ENCODE assay signal across 25 cellular contexts in genomic region chr3:125080077-125080476, GRCh38.
"Had no signal": no experiment of that assay in that cellular context is flagged by ENCODE, and none has a peak within 500 bp of the region (broad histone marks: within the 10 kb centered on the region; RNA-seq: fewer than 3 reads in every experiment).

No MANE protein-coding gene starts in this region.

- H3K4me3 Mint-ChIP-seq: activated B cell treated with CpG ODN at 0.5 μM for 24 hours; activated CD8-positive, alpha-beta T cell treated with anti-CD3 and anti-CD28 coated beads for 36 hours; activated naive CD4-positive, alpha-beta T cell treated with anti-CD3 and anti-CD28 coated beads, Interleukin-2, amount 50 U/mL, for 24 hours; activated T-cell treated with anti-CD3 and anti-CD28 coated beads, Interleukin-2, amount 50 U/mL, for 4 hours; central memory CD8-positive, alpha-beta T cell; dendritic cell treated with granulocyte-macrophage colony-stimulating factor and Interleukin-4, amounts not matched to agents 40 ng/mL and 50 ng/mL, for 4 days; endodermal cell; mesothelial cell of epicardium; naive B cell; neural progenitor cell had no signal

- H3K9me3 ChIP-seq: right atrium auricular region, suprapubic skin, tibial artery had no signal

- ATAC-seq: activated CD8-positive, alpha-beta T cell treated with anti-CD3 and anti-CD28 coated beads for 36 hours; activated T-cell treated with anti-CD3 and anti-CD28 coated beads, Interleukin-2, amount 50 U/mL, for 4 hours; esophagus mucosa; left cardiac atrium had no signal

- H3K36me3 ChIP-seq: neural progenitor cell, right atrium auricular region, suprapubic skin, tibial artery had no signal

- H3K4me3 ChIP-seq: neural progenitor cell, right atrium auricular region, suprapubic skin, tibial artery had no signal

- DNase-seq: activated B cell treated with CpG ODN at 0.5 μM for 24 hours; activated CD4-positive, alpha-beta T cell treated with anti-CD3 and anti-CD28 coated beads, Interleukin-2, amount 50 U/mL, for 1 hour; activated CD8-positive, alpha-beta T cell treated with anti-CD3 and anti-CD28 coated beads for 36 hours; activated T-cell treated with anti-CD3 and anti-CD28 coated beads, Interleukin-2, amount 50 U/mL, for 4 hours; anterior cingulate cortex; endodermal cell; islet precursor cell; left cardiac atrium; naive B cell; occipital lobe; stimulated activated CD4-positive, alpha-beta T cell treated with anti-CD3 and anti-CD28 coated beads, Interleukin-15, amount 100 ng/mL, for 24 hours; stimulated activated CD4-positive, alpha-beta T cell treated with anti-CD3 and anti-CD28 coated beads, Interleukin-2, amount 100 ng/mL, for 24 hours; stimulated activated naive CD4-positive, alpha-beta T cell; tibial artery had no signal

- H3K4me1 Mint-ChIP-seq: mesothelial cell of epicardium had no signal

- H3K27ac ChIP-seq: foreskin keratinocyte, neural progenitor cell, right atrium auricular region, suprapubic skin, tibial artery had no signal

- FAIRE-seq: bronchial epithelial cell had no signal

- H3K4me2 ChIP-seq: neural progenitor cell had no signal

- H3K36me3 Mint-ChIP-seq: activated naive CD4-positive, alpha-beta T cell treated with anti-CD3 and anti-CD28 coated beads, Interleukin-2, amount 50 U/mL, for 24 hours; naive B cell had no signal

- H3K27me3 Mint-ChIP-seq: activated B cell treated with CpG ODN at 0.5 μM for 24 hours; activated naive CD4-positive, alpha-beta T cell treated with anti-CD3 and anti-CD28 coated beads, Interleukin-2, amount 50 U/mL, for 24 hours; central memory CD8-positive, alpha-beta T cell had no signal

- H3K9me3 Mint-ChIP-seq: activated B cell treated with CpG ODN at 0.5 μM for 24 hours; activated CD8-positive, alpha-beta T cell treated with anti-CD3 and anti-CD28 coated beads for 36 hours; activated naive CD4-positive, alpha-beta T cell treated with anti-CD3 and anti-CD28 coated beads, Interleukin-2, amount 50 U/mL, for 24 hours; activated T-cell treated with anti-CD3 and anti-CD28 coated beads, Interleukin-2, amount 50 U/mL, for 4 hours; activated T-helper 2 cell treated with anti-CD3 and anti-CD28 coated beads, Interferon-gamma antibody, Interleukin-2, Interleukin-4, amounts not matched to agents 10 μg/mL and 5 μg/mL and 100 μg/mL, durations not matched to agents 14 hours and 24 hours and 36 hours; central memory CD8-positive, alpha-beta T cell; dendritic cell treated with granulocyte-macrophage colony-stimulating factor and Interleukin-4, amounts not matched to agents 40 ng/mL and 50 ng/mL, for 4 days; endodermal cell; mesothelial cell of epicardium; naive B cell; neural progenitor cell had no signal

- H3K27me3 ChIP-seq: foreskin keratinocyte, neural progenitor cell, right atrium auricular region, suprapubic skin, tibial artery had no signal

- H3K4me1 ChIP-seq: right atrium auricular region, suprapubic skin, tibial artery had no signal

- H3K27ac Mint-ChIP-seq: activated B cell treated with CpG ODN at 0.5 μM for 24 hours; activated CD8-positive, alpha-beta T cell treated with anti-CD3 and anti-CD28 coated beads for 36 hours; activated naive CD4-positive, alpha-beta T cell treated with anti-CD3 and anti-CD28 coated beads, Interleukin-2, amount 50 U/mL, for 24 hours; activated T-helper 2 cell treated with anti-CD3 and anti-CD28 coated beads, Interferon-gamma antibody, Interleukin-2, Interleukin-4, amounts not matched to agents 10 μg/mL and 5 μg/mL and 100 μg/mL, durations not matched to agents 14 hours and 24 hours and 36 hours; dendritic cell treated with granulocyte-macrophage colony-stimulating factor and Interleukin-4, amounts not matched to agents 40 ng/mL and 50 ng/mL, for 4 days; endodermal cell; mesothelial cell of epicardium; neural progenitor cell had no signal
